8 cellular contexts compared by ENCODE assay signal in the genomic region with DNA sequence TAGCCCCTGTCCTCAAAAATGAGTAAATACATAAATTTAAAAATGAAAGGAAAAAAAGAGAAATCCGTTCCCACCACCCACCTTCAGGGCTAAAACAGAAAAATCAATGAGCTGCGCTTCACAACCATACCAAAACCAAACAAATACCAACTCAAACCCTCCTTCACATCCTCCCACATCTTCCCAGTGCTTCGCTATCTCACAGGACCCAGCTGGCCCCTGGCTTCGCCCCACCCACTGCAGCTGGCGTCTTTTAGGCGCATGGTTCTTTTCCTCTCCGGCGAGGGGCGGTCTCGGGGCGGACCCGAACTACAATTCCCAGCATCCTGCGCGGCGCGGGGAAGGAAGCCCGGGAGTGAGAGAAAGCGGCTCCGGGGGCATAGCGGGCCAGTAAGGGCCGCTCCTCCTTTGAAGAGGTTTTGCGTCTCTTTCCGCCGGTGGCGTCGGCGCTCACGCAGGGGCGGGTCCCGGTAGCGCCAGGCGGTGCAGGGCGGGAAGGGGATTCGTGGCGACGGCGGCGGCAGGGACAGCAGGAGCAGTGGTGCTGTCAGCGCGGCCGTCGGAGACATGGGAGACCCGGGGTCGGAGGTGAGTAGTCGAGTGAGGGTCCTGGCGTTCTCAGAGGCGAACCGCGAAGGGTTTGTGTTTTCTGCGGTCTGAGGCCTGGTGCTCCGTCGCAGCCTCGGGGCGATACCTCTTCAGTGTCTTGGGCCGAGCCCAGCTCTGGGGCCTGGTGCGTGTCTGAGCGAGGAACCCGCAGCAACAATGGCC. TPM values are rescaled to one million over a fixed set of nuclear protein-coding genes. Genes with fewer than 3 reads are reported as not detected.
DNase-seq lines count a peak whose midpoint lies in the region; ATAC-seq and TF ChIP-seq lines count a peak whose summit lies in the region.

A gene with protein sequence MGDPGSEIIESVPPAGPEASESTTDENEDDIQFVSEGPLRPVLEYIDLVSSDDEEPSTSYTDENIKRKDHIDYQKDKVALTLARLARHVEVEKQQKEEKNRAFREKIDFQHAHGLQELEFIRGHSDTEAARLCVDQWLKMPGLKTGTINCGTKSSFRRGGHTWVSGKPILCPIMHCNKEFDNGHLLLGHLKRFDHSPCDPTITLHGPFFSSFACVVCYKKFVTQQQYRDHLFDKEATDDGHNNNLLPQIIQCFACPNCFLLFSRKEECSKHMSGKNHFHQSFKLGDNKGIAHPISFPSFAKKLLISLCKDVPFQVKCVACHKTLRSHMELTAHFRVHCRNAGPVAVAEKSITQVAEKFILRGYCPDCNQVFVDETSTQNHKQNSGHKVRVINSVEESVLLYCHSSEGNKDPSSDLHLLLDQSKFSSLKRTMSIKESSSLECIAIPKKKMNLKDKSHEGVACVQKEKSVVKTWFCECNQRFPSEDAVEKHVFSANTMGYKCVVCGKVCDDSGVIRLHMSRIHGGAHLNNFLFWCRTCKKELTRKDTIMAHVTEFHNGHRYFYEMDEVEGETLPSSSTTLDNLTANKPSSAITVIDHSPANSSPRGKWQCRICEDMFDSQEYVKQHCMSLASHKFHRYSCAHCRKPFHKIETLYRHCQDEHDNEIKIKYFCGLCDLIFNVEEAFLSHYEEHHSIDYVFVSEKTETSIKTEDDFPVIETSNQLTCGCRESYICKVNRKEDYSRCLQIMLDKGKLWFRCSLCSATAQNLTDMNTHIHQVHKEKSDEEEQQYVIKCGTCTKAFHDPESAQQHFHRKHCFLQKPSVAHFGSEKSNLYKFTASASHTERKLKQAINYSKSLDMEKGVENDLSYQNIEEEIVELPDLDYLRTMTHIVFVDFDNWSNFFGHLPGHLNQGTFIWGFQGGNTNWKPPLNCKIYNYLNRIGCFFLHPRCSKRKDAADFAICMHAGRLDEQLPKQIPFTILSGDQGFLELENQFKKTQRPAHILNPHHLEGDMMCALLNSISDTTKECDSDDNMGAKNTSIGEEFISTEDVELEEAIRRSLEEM (plus strand): TSS at position 502 of the 771 bp plus-strand sequence. CDS start 66 bp downstream, at position 568.

- H3K36me3 ChIP-seq in PC-3 (ENCODE audit: low read depth, low read length): peaks cover 9% of the 10 kb centered on the region; the same call in 1 of the 2 replicates

- H3K9me2 ChIP-seq in PC-3 (replicated peaks; ENCODE audit: low read length): no peaks in the 10 kb centered on the region

- peaks cover 20% of the 10 kb centered on the region for H4K20me1 ChIP-seq in PC-3 (ENCODE audit: low read length)

- H3K4me2 ChIP-seq in PC-3 (ENCODE audit: low read length): peak within 1 kb of the TSS; percentile 81

- H3F3A ChIP-seq in PC-3 (ENCODE audit: low read length, unreplicated experiment): no peaks in the 10 kb centered on the region

- peak within 1 kb of the TSS; percentile 66 for H2AFZ ChIP-seq in PC-3 (ENCODE audit: low read length)

- POLR2A ChIA-PET in PC-3 (lab: Charles Lee; ENCODE audit: unreplicated experiment): interaction anchor here (0.7 kb wide), 1 partner anchor 30 kb away, joined by 4 read pairs; no protein-coding TSS in a partner anchor

- no peaks in the 10 kb centered on the region for H3K9me3 ChIP-seq in PC-3 (ENCODE audit: low read length)

- intact Hi-C loops in PC-3 (cut with micrococcal nuclease): loop anchor here (1.0 to 5.0 kb wide), 3 partner anchors 43 to 227 kb away; a partner anchor contains a TSS

- ATAC-seq in GM21576 (IDR thresholded peaks at IDR 0.05; ENCODE audit: unreplicated experiment) (peak; percentile 89), PC-3 (peak; percentile 93)

- no peak for TF ChIP-seq RAD21 in Ishikawa (IDR thresholded peaks at IDR 0.05; ENCODE audit: low read depth)

- H3K27me3 ChIP-seq in PC-3 (ENCODE audit: low read length): no peaks in the 10 kb centered on the region

- TF ChIP-seq EP300 in Ishikawa (IDR thresholded peaks at IDR 0.05; ENCODE audit: borderline replicate concordance): no peak

- no peak for TF ChIP-seq CTCF in PC-3 (conservative IDR thresholded peaks at IDR 0.05; ENCODE audit: low read depth, low read length)

- H3K4me1 ChIP-seq in PC-3 (ENCODE audit: insufficient read depth, low read length): peaks cover 29% of the 10 kb centered on the region

- CTCF ChIA-PET in PC-3 (lab: Charles Lee): no interaction called here

- no TSS peak for BruUV-seq in PC-3 (replicated peaks; lab: Mats Ljungman, UMichigan)

- peaks cover 37% of the 10 kb centered on the region for H3K79me2 ChIP-seq in PC-3 (ENCODE audit: low read length)

- H3K9ac ChIP-seq in PC-3 (ENCODE audit: low read length): peak within 1 kb of the TSS; percentile 73

- H3K27ac ChIP-seq in PC-3 (ENCODE audit: low read length) (no peak within 1 kb of the TSS), epithelial cell of prostate (peak within 1 kb of the TSS; percentile 75)

- peak; percentile 98 for DNase-seq in DMS114 treated with DMSO at 0.1 percent for 48 hours (lab: John Stamatoyannopoulos, UW; ENCODE audit: unreplicated experiment)
- DNase-seq in PC-3: peak; percentile 97
- peak; percentile 97 for DNase-seq in activated T-cell treated with anti-CD3 and anti-CD28 coated beads for 48 hours (ENCODE audit: low read depth)
- DNase-seq in epithelial cell of prostate (ENCODE audit: low read depth, low spot score): peak; percentile 80
- DNase-seq in mucosa of gallbladder (ENCODE audit: low spot score): peak; percentile 98
- DNase-seq in stimulated activated CD8-positive, alpha-beta memory T cell treated with anti-CD3 and anti-CD28 coated beads, Interleukin-4, amount 100 ng/mL, for 4 hours (ENCODE audit: low read depth in 2 of 2, low spot score in 1 of 2): peak; percentile 92 to 93

- peak within 1 kb of the TSS; percentile 72 for H3K4me3 ChIP-seq in PC-3 (ENCODE audit: low read length)

TF ChIP-seq in Ishikawa, 13 proteins besides CTCF, POLR2A, EP300 and RAD21:
- TF ChIP-seq CREB1 (IDR thresholded peaks at IDR 0.05; ENCODE audit: low read depth) (peak; percentile 36; the same call in 1 of the 2 replicates), FOXM1 (IDR thresholded peaks at IDR 0.05; ENCODE audit: borderline replicate concordance, low read depth) (no peak), TEAD4 (IDR thresholded peaks at IDR 0.05) (no peak), TAF1 (IDR thresholded peaks at IDR 0.05; ENCODE audit: low read depth) (peak; percentile 53)
- TF ChIP-seq, protein P1, sequence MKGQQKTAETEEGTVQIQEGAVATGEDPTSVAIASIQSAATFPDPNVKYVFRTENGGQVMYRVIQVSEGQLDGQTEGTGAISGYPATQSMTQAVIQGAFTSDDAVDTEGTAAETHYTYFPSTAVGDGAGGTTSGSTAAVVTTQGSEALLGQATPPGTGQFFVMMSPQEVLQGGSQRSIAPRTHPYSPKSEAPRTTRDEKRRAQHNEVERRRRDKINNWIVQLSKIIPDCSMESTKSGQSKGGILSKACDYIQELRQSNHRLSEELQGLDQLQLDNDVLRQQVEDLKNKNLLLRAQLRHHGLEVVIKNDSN (IDR thresholded peaks at IDR 0.05): peak; percentile 29; the same call in 1 of the 2 replicates
- TF ChIP-seq, protein P2, sequence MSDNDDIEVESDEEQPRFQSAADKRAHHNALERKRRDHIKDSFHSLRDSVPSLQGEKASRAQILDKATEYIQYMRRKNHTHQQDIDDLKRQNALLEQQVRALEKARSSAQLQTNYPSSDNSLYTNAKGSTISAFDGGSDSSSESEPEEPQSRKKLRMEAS (IDR thresholded peaks at IDR 0.05): peak; percentile 90

RNA-seq across cellular contexts. Expression of the gene that starts here (rescaled TPM):
- 32.5 and 34.5 TPM in 2 replicates for total RNA-seq in PC-3 (2014; rRNA removed)
- total RNA-seq in mucosa of gallbladder: 41.5 TPM
